ENCODE assay signal across 8 cellular contexts in genomic region chr2:64767670-64768425, GRCh38.
A peak's percentile ranks its signal among the peaks of the same experiment; 100 is the strongest.
DNase-seq lines count a peak whose midpoint lies in the region; ATAC-seq and TF ChIP-seq lines count a peak whose summit lies in the region.

No MANE protein-coding gene starts in this region.

- peak overlapping the region; percentile 93 for H3K4me2 ChIP-seq in mammary epithelial cell (ENCODE audit: insufficient read depth, low read depth, low read length)

- DNase-seq in AG04449 (ENCODE audit: low read depth, low spot score) (peak; percentile 59), NCI-H2107 treated with DMSO at 0.1 percent for 48 hours (lab: John Stamatoyannopoulos, UW; ENCODE audit: unreplicated experiment) (peak; percentile 84), mammary epithelial cell (peak; percentile 86), inferior parietal cortex (ENCODE audit: extremely low spot score) (peak; percentile 84), spleen (peak; percentile 96)

- H3K9ac ChIP-seq in mammary epithelial cell (ENCODE audit: insufficient read depth, low read length): peak overlapping the region; percentile 85

- TF ChIP-seq CTCF in AG04449 (IDR thresholded peaks at IDR 0.05; ENCODE audit: insufficient read depth, low read length, missing control alignments) (no peak), VCaP (conservative IDR thresholded peaks at IDR 0.05) (0 out of 2 replicates have a peak, but pooled peaks have one; percentile 15), mammary epithelial cell (conservative IDR thresholded peaks at IDR 0.05 in 1 of 2, IDR thresholded peaks at IDR 0.05 in 1 of 2; ENCODE audit: extremely low read depth in 1 of 2, insufficient read depth in 1 of 2, low read depth in 1 of 2, low read length in 2 of 2) (peak in 1 of 2 donors; percentile 0), spleen (IDR thresholded peaks at IDR 0.05 in 8 of 11, conservative IDR thresholded peaks at IDR 0.05 in 3 of 11) (peak in 4 of 11 experiments; percentile 8 to 17 (median 13))

- CTCF ChIA-PET in AG04449 (lab: Yijun Ruan, JAX): interaction anchor here (0.7 to 1.2 kb wide), 7 partner anchors 9 to 123 kb away, joined by 3 to 8 read pairs (median 3); partner anchors contain the start of gene SERTAD2
- CTCF ChIA-PET in mammary epithelial cell (lab: Charles Lee; ENCODE audit: low non-redundant PET): no interaction called here

- dilution Hi-C loops in mammary epithelial cell (cut with HindIII; ENCODE audit: low sequenced_read_pairs): no loop called here

- H3K27ac ChIP-seq in VCaP: peak overlapping the region; percentile 85
- H3K27ac ChIP-seq in mammary epithelial cell (ENCODE audit: insufficient read depth, low read depth, low read length): peak overlapping the region; percentile 86
- peak overlapping the region; percentile 94 to 98 (median 96) for H3K27ac ChIP-seq in spleen

- intact Hi-C loops in mammary epithelial cell (cut with micrococcal nuclease) (loop anchor here (1.0 kb wide), 3 partner anchors 17 to 122 kb away; no protein-coding TSS in a partner anchor), spleen (cut with DNase I; ENCODE audit: low total_unique reads) (no loop called here)

- POLR2A ChIA-PET in AG04449 (lab: Yijun Ruan, JAX): interaction anchor here (0.6 to 1.7 kb wide), 13 partner anchors 12 to 131 kb away, joined by 3 to 17 read pairs (median 4); partner anchors contain the start of gene SERTAD2

- 3% methylated on average over 7 of the region's 65 CpGs for WGBS in mammary epithelial cell (ENCODE audit: low coverage, missing lambda C conversion rate)
- 0 to 1% (median 0%) methylated on average over 24 to 65 of the region's 65 CpGs for WGBS in spleen, 5 donors

- TSS peak; percentile 62 for BruUV-seq in mammary epithelial cell (replicated peaks; lab: Mats Ljungman, UMichigan)

- no peaks in the 10 kb centered on the region for H3K36me3 ChIP-seq in mammary epithelial cell (ENCODE audit: insufficient read depth, low read length)
- no peaks in the 10 kb centered on the region for H3K36me3 ChIP-seq in spleen

- peak; percentile 67 for ATAC-seq in GM18861 (IDR thresholded peaks at IDR 0.05; ENCODE audit: unreplicated experiment)
- peak; percentile 90 for ATAC-seq in HG03066 (IDR thresholded peaks at IDR 0.05; ENCODE audit: low read depth, unreplicated experiment)

- no peaks in the 10 kb centered on the region for H4K20me1 ChIP-seq in mammary epithelial cell (ENCODE audit: insufficient read depth, low read length)

- in situ Hi-C loops in mammary epithelial cell (cut with MboI; ENCODE audit: low sequenced_read_pairs in 2 of 2): no loop called here

- H3K4me1 ChIP-seq in mammary epithelial cell (ENCODE audit: insufficient read depth, low read length): peaks cover 28% of the 10 kb centered on the region
- H3K4me1 ChIP-seq in spleen: peaks cover 8 to 42% (median 22%) of the 10 kb centered on the region in 6 donors

- peak overlapping the region; percentile 95 for H2AFZ ChIP-seq in mammary epithelial cell (ENCODE audit: low read depth, low read length)

- H3K9me3 ChIP-seq in mammary epithelial cell (replicated peaks; ENCODE audit: insufficient read depth, low read length): no peaks in the 10 kb centered on the region
- H3K9me3 ChIP-seq in spleen: no peaks in the 10 kb centered on the region

- H3K4me3 ChIP-seq in AG04449 (ENCODE audit: low read depth, low read length) (peak overlapping the region; percentile 63), mammary epithelial cell (replicated peaks in 1 of 3; ENCODE audit: insufficient read depth in 1 of 3, low read depth in 2 of 3, low read length in 3 of 3) (peak overlapping the region; percentile 57 to 75 (median 67)), spleen (peak overlapping the region; percentile 26 to 84 (median 61))

- no peaks in the 10 kb centered on the region for H3K27me3 ChIP-seq in mammary epithelial cell (ENCODE audit: insufficient read depth, low read length)
- no peaks in the 10 kb centered on the region for H3K27me3 ChIP-seq in spleen (replicated peaks in 1 of 7)

- peak in 2 of 3 donors; percentile 16 to 95 for TF ChIP-seq POLR2A in spleen (IDR thresholded peaks at IDR 0.05)

- no peaks in the 10 kb centered on the region for H3K79me2 ChIP-seq in mammary epithelial cell (ENCODE audit: insufficient read depth, low read length)

Comparison
In these comparisons a context has a peak if more than half of its experiments do, and no peak if none do; other contexts are left out.
1. Peak in every context shown above with its lines: DNase-seq, ATAC-seq, H3K4me3 ChIP-seq and H3K27ac ChIP-seq.